In genomic region chr22:43681724-43682360, GRCh38 we compare ENCODE assay signal across 24 cellular contexts.
DNase-seq lines count a peak whose midpoint lies in the region; ATAC-seq, FAIRE-seq and TF ChIP-seq lines count a peak whose summit lies in the region.
"Had no signal": no experiment of that assay in that cellular context is flagged by ENCODE, and none has a peak within 500 bp of the region (broad histone marks: within the 10 kb centered on the region; RNA-seq: fewer than 3 reads in every experiment).

No MANE protein-coding gene starts in this region.

- no peak for TF ChIP-seq RAD21 in HepG2 (CRISPR knock-in tag; IDR thresholded peaks at IDR 0.05)

- H3K27me3 Mint-ChIP-seq in WTC11 (ENCODE audit: low read depth): no peaks in the 10 kb centered on the region
- peaks cover 30% of the 10 kb centered on the region for H3K27me3 Mint-ChIP-seq in activated T-helper 17 cell treated with anti-CD3 and anti-CD28 coated beads, Interleukin-2, amount 50 U/mL, for 72 hours

- DNase-seq in mammary epithelial cell: no peak
- DNase-seq in breast epithelium (ENCODE audit: low spot score in 2 of 2): no peak
- no peak for DNase-seq in WTC11 (ENCODE audit: low spot score)
- DNase-seq in activated T-cell treated with anti-CD3 and anti-CD28 coated beads for 4 hours: no peak
- no peak for DNase-seq in HepG2 (ENCODE audit: low spot score)
- no peak for DNase-seq in middle frontal gyrus (ENCODE audit: extremely low spot score, low spot score)
- DNase-seq: C1 segment of cervical spinal cord; Caco-2; CD8-positive, alpha-beta T cell; NCI-H1048; NCI-H1417; NCI-H187; NCI-H2081 treated with DMSO at 0.1 percent for 48 hours; NCI-H2171 treated with DMSO at 0.1 percent for 48 hours; NCI-H345; NCI-H510A treated with DMSO at 0.1 percent for 48 hours; PC-9; SHP77 had no signal

- H3K27ac Mint-ChIP-seq in WTC11: no peak overlapping the region
- H3K27ac Mint-ChIP-seq in activated T-helper 17 cell treated with anti-CD3 and anti-CD28 coated beads, Interleukin-2, amount 50 U/mL, for 72 hours: no peak overlapping the region
- H3K27ac Mint-ChIP-seq: CD8-positive, alpha-beta T cell had no signal

- FAIRE-seq in HepG2 (lab: Jason Lieb, UNC): no peak
- FAIRE-seq: A204.1, G401.6, GM12878, H54 had no signal

- CTCF ChIA-PET in mammary epithelial cell (lab: Charles Lee; ENCODE audit: low non-redundant PET) (no interaction called here), WTC11 (lab: Charles Lee) (interaction anchor here (0.5 kb wide), 1 partner anchor 702 kb away, joined by 3 read pairs; no protein-coding TSS in a partner anchor), HepG2 (lab: Yijun Ruan, JAX; ENCODE audit: low intra/inter-chr PET ratio, low total read pairs) (no interaction called here)

- in situ Hi-C loops in mammary epithelial cell (cut with MboI; ENCODE audit: low sequenced_read_pairs in 2 of 2): no loop called here
- in situ Hi-C loops in HepG2 (cut with HindIII; ENCODE audit: extremely low pct_ligation_motif_present, low pct_unique_long_range_greater_than_20kb): no loop called here

- H3K27me3 ChIP-seq in mammary epithelial cell (ENCODE audit: insufficient read depth, low read length) (no peaks in the 10 kb centered on the region), breast epithelium (no peaks in the 10 kb centered on the region), iPS-20b (ENCODE audit: insufficient read depth, low read length) (no peaks in the 10 kb centered on the region), HepG2 (ENCODE audit: control insufficient read depth in 1 of 2, insufficient read depth in 2 of 2, low read length in 2 of 2) (peaks cover 0 to 4% of the 10 kb centered on the region in 2 experiments; a peak in 1 of 5 replicates)

- H3K4me3 ChIP-seq in mammary epithelial cell (replicated peaks in 1 of 3; ENCODE audit: insufficient read depth in 1 of 3, low read depth in 2 of 3, low read length in 3 of 3) (no peak overlapping the region), breast epithelium (no peak overlapping the region), iPS-20b (ENCODE audit: low read length) (0 out of 2 replicates have a peak overlapping the region, but pooled peaks have one; percentile 15), HepG2 (replicated peaks in 1 of 3; ENCODE audit: insufficient read depth in 1 of 3, low read depth in 2 of 3, low read length in 3 of 3) (no peak overlapping the region)
- H3K4me3 ChIP-seq: GM12878, PC-9 had no signal

- no peaks in the 10 kb centered on the region for H3K79me2 ChIP-seq in mammary epithelial cell (ENCODE audit: insufficient read depth, low read length)
- H3K79me2 ChIP-seq in HepG2 (ENCODE audit: insufficient read depth, low read length): no peaks in the 10 kb centered on the region

- H2AFZ ChIP-seq in mammary epithelial cell (ENCODE audit: low read depth, low read length) (no peak overlapping the region), HepG2 (ENCODE audit: low read length) (no peak overlapping the region)
- H2AFZ ChIP-seq: PC-9 had no signal

- H3K9ac ChIP-seq in mammary epithelial cell (ENCODE audit: insufficient read depth, low read length): no peak overlapping the region
- H3K9ac ChIP-seq in iPS-20b (ENCODE audit: low read depth, low read length): no peak overlapping the region
- no peak overlapping the region for H3K9ac ChIP-seq in HepG2 (ENCODE audit: insufficient read depth, low read depth, low read length)

- WGBS in mammary epithelial cell (ENCODE audit: low coverage, missing lambda C conversion rate): 74% methylated on average over 4 of the region's 6 CpGs
- 4% methylated on average over 4 of the region's 6 CpGs for WGBS in HepG2 (ENCODE audit: low lambda C conversion rate)

- peak overlapping the region; percentile 23 for H3K4me2 ChIP-seq in mammary epithelial cell (ENCODE audit: insufficient read depth, low read depth, low read length)
- H3K4me2 ChIP-seq in HepG2 (ENCODE audit: low read depth, low read length): no peak overlapping the region
- H3K4me2 ChIP-seq: PC-9 had no signal

- H3K27ac ChIP-seq in mammary epithelial cell (ENCODE audit: insufficient read depth, low read depth, low read length) (no peak overlapping the region), breast epithelium (no peak overlapping the region), iPS-20b (ENCODE audit: low read length) (no peak overlapping the region), HepG2 (ENCODE audit: extremely low read length, insufficient read depth, low read length) (no peak overlapping the region)
- H3K27ac ChIP-seq: PC-9 had no signal

- BruUV-seq in mammary epithelial cell (replicated peaks; lab: Mats Ljungman, UMichigan) (no TSS peak), HepG2 (replicated peaks; lab: Mats Ljungman, UMichigan) (no TSS peak)

- no peaks in the 10 kb centered on the region for H3K9me3 ChIP-seq in mammary epithelial cell (replicated peaks; ENCODE audit: insufficient read depth, low read length)
- H3K9me3 ChIP-seq in breast epithelium: peaks cover 0 to 8% of the 10 kb centered on the region in 2 donors
- no peaks in the 10 kb centered on the region for H3K9me3 ChIP-seq in iPS-20b (ENCODE audit: insufficient read depth, low read depth, low read length)
- H3K9me3 ChIP-seq in HepG2 (ENCODE audit: low read length): no peaks in the 10 kb centered on the region
- H3K9me3 ChIP-seq: Caco-2 had no signal

- TF ChIP-seq CTCF in mammary epithelial cell (conservative IDR thresholded peaks at IDR 0.05 in 1 of 2, IDR thresholded peaks at IDR 0.05 in 1 of 2; ENCODE audit: extremely low read depth in 1 of 2, insufficient read depth in 1 of 2, low read depth in 1 of 2, low read length in 2 of 2) (no peak), breast epithelium (IDR thresholded peaks at IDR 0.05) (no peak), WTC11 (IDR thresholded peaks at IDR 0.05) (no peak), HepG2 (CRISPR knock-in tag; IDR thresholded peaks at IDR 0.05) (no peak)

- H4K20me1 ChIP-seq in mammary epithelial cell (ENCODE audit: insufficient read depth, low read length): no peaks in the 10 kb centered on the region
- no peaks in the 10 kb centered on the region for H4K20me1 ChIP-seq in HepG2 (ENCODE audit: insufficient read depth, low read length)

- TF ChIP-seq POLR2A in breast epithelium (IDR thresholded peaks at IDR 0.05): no peak
- TF ChIP-seq POLR2A in HepG2 (IDR thresholded peaks at IDR 0.05; ENCODE audit: insufficient read depth in 1 of 2, low read depth in 2 of 2, low read length in 2 of 2): no peak

- intact Hi-C loops in mammary epithelial cell (cut with micrococcal nuclease): no loop called here
- intact Hi-C loops in breast epithelium (cut with DNase I; ENCODE audit: low total_unique reads): no loop called here
- intact Hi-C loops in HepG2 (cut with micrococcal nuclease; ENCODE audit: unreplicated experiment): no loop called here

- H3K9me3 Mint-ChIP-seq in WTC11: peaks cover 14% of the 10 kb centered on the region
- peaks cover 3% of the 10 kb centered on the region for H3K9me3 Mint-ChIP-seq in activated T-helper 17 cell treated with anti-CD3 and anti-CD28 coated beads, Interleukin-2, amount 50 U/mL, for 72 hours

- H3K36me3 Mint-ChIP-seq in WTC11: peaks cover 11% of the 10 kb centered on the region
- no peaks in the 10 kb centered on the region for H3K36me3 Mint-ChIP-seq in activated T-helper 17 cell treated with anti-CD3 and anti-CD28 coated beads, Interleukin-2, amount 50 U/mL, for 72 hours (ENCODE audit: low read depth)
- H3K36me3 Mint-ChIP-seq: CD8-positive, alpha-beta T cell had no signal

- peaks cover 21% of the 10 kb centered on the region for H3K4me1 Mint-ChIP-seq in WTC11
- H3K4me1 Mint-ChIP-seq in activated T-helper 17 cell treated with anti-CD3 and anti-CD28 coated beads, Interleukin-2, amount 50 U/mL, for 72 hours: no peaks in the 10 kb centered on the region

- dilution Hi-C loops in mammary epithelial cell (cut with HindIII; ENCODE audit: low sequenced_read_pairs): no loop called here

- H3K4me1 ChIP-seq in mammary epithelial cell (ENCODE audit: insufficient read depth, low read length) (peaks cover 7% of the 10 kb centered on the region), breast epithelium (no peaks in the 10 kb centered on the region), iPS-20b (ENCODE audit: insufficient read depth, low read length) (0 out of 2 replicates have a peak, but pooled peaks cover 2% of the 10 kb centered on the region), HepG2 (ENCODE audit: insufficient read depth, low read length) (no peaks in the 10 kb centered on the region)
- H3K4me1 ChIP-seq: Caco-2 had no signal

- POLR2A ChIA-PET in WTC11 (lab: Charles Lee): no interaction called here
- POLR2A ChIA-PET in HepG2 (lab: Yijun Ruan, JAX): no interaction called here

- H3K36me3 ChIP-seq in mammary epithelial cell (ENCODE audit: insufficient read depth, low read length) (no peaks in the 10 kb centered on the region), breast epithelium (no peaks in the 10 kb centered on the region), iPS-20b (ENCODE audit: insufficient read depth, low read depth, low read length) (no peaks in the 10 kb centered on the region), HepG2 (replicated peaks in 1 of 2; ENCODE audit: control insufficient read depth in 1 of 2, insufficient read depth in 2 of 2, low read length in 2 of 2) (no peaks in the 10 kb centered on the region)

- H3K4me3 Mint-ChIP-seq in WTC11: no peak overlapping the region
- no peak overlapping the region for H3K4me3 Mint-ChIP-seq in activated T-helper 17 cell treated with anti-CD3 and anti-CD28 coated beads, Interleukin-2, amount 50 U/mL, for 72 hours
- H3K4me3 Mint-ChIP-seq: CD8-positive, alpha-beta T cell had no signal

- no peak for TF ChIP-seq EP300 in HepG2 (IDR thresholded peaks at IDR 0.05; ENCODE audit: low read depth in 2 of 2, low read length in 2 of 2)
- TF ChIP-seq EP300 in HepG2 (CRISPR knock-in tag; IDR thresholded peaks at IDR 0.05; ENCODE audit: borderline replicate concordance): no peak

- peak; percentile 60 for ATAC-seq in WTC11
- ATAC-seq in HepG2: no peak
- no peak for ATAC-seq in activated T-helper 17 cell treated with anti-CD3 and anti-CD28 coated beads, Interleukin-2, amount 50 U/mL, for 72 hours (replicated peaks)
- ATAC-seq: CD8-positive, alpha-beta T cell; GM12878 had no signal

TF ChIP-seq in HepG2, 621 proteins besides CTCF, POLR2A, EP300 and RAD21 (continues in another document):
- TF ChIP-seq SOX6 (IDR thresholded peaks at IDR 0.05) (no peak), SOX6 (CRISPR knock-in tag; IDR thresholded peaks at IDR 0.05) (no peak), ZNF180 (CRISPR knock-in tag; IDR thresholded peaks at IDR 0.05; ENCODE audit: borderline replicate concordance, low read depth) (no peak)
